In genomic region chr11:58592760-58593472, GRCh38 we compare ENCODE assay signal across 12 cellular contexts. TPM values are rescaled to one million over a fixed set of nuclear protein-coding genes. Genes with fewer than 3 reads are reported as not detected.
A peak's percentile ranks its signal among the peaks of the same experiment; 100 is the strongest.
DNase-seq lines count a peak whose midpoint lies in the region; ATAC-seq and TF ChIP-seq lines count a peak whose summit lies in the region.
"Had no signal": no experiment of that assay in that cellular context is flagged by ENCODE, and none has a peak within 500 bp of the region (broad histone marks: within the 10 kb centered on the region; RNA-seq: fewer than 3 reads in every experiment).

No MANE protein-coding gene starts in this region.

- ATAC-seq in HG02885 (IDR thresholded peaks at IDR 0.05; ENCODE audit: poor library complexity, unreplicated experiment) (peak; percentile 60), GM18861 (IDR thresholded peaks at IDR 0.05; ENCODE audit: unreplicated experiment) (no peak)

- CTCF ChIA-PET in Calu3 (lab: Charles Lee): no interaction called here

- H3K4me3 ChIP-seq in mucosa of rectum (ENCODE audit: low read length in 2 of 2) (peak overlapping the region in 1 of 2 donors; percentile 20), H7 (ENCODE audit: insufficient read depth, low read depth, low read length) (no peak overlapping the region)
- H3K4me3 ChIP-seq: esophagus squamous epithelium had no signal

- H3K36me3 Mint-ChIP-seq in Calu3 (ENCODE audit: insufficient read depth, unreplicated experiment): peaks cover 14% of the 10 kb centered on the region

- no TSS peak for BruUV-seq in Calu3 (replicated peaks; lab: Mats Ljungman, UMichigan)

- no peak for TF ChIP-seq CTCF in Calu3 (IDR thresholded peaks at IDR 0.05; ENCODE audit: unreplicated experiment)

- intact Hi-C loops in Calu3 (cut with micrococcal nuclease; ENCODE audit: unreplicated experiment): no loop called here

- H3K4me1 Mint-ChIP-seq in Calu3 (ENCODE audit: low read depth, unreplicated experiment): peaks cover 27% of the 10 kb centered on the region

- H3K4me1 ChIP-seq in mucosa of rectum (ENCODE audit: control insufficient read depth in 2 of 2, insufficient read depth in 2 of 2, low read length in 2 of 2): peaks cover 18 to 44% of the 10 kb centered on the region in 2 donors

- peak overlapping the region in 1 of 2 donors; percentile 11 for H3K9ac ChIP-seq in mucosa of rectum (ENCODE audit: low read depth in 1 of 2, low read length in 2 of 2)
- H3K9ac ChIP-seq: parathyroid adenoma had no signal

- H3K27ac ChIP-seq in mucosa of rectum (ENCODE audit: low read depth in 2 of 2, low read length in 2 of 2): peak overlapping the region; percentile 53 to 64
- H3K27ac ChIP-seq: esophagus squamous epithelium, parathyroid adenoma had no signal

- H3K9me3 ChIP-seq in mucosa of rectum (ENCODE audit: control insufficient read depth in 2 of 2, low read length in 2 of 2): no peaks in the 10 kb centered on the region
- H3K9me3 ChIP-seq: esophagus squamous epithelium had no signal

- no peaks in the 10 kb centered on the region for H3K36me3 ChIP-seq in mucosa of rectum (ENCODE audit: control insufficient read depth in 2 of 2, insufficient read depth in 2 of 2, low read length in 2 of 2)
- no peaks in the 10 kb centered on the region for H3K36me3 ChIP-seq in H7 (replicated peaks; ENCODE audit: control insufficient read depth, insufficient read depth, low read length)

- H3K27ac Mint-ChIP-seq in Calu3 (ENCODE audit: unreplicated experiment): peak overlapping the region; percentile 52

- no peaks in the 10 kb centered on the region for H3K9me3 Mint-ChIP-seq in Calu3 (ENCODE audit: low read depth, unreplicated experiment)

- no peak for DNase-seq in Calu3
- peak; percentile 65 to 68 for DNase-seq in activated T-cell treated with anti-CD3 and anti-CD28 coated beads, Interleukin-2, amount 50 U/mL, for 48 hours
- DNase-seq in H7: no peak
- DNase-seq in EL: no peak
- DNase-seq: esophagus squamous epithelium; kidney glomerular epithelial cell; NK-92 treated with Interleukin-12 subunit alpha and Interleukin-12 subunit beta, amount 100 ng/mL, for 24 hours; T-helper 9 cell had no signal

- H3K27me3 ChIP-seq in mucosa of rectum (ENCODE audit: control insufficient read depth in 2 of 2, insufficient read depth in 2 of 2, low read length in 2 of 2): no peaks in the 10 kb centered on the region
- no peaks in the 10 kb centered on the region for H3K27me3 ChIP-seq in H7 (ENCODE audit: control insufficient read depth, insufficient read depth, low read length)
- H3K27me3 ChIP-seq: esophagus squamous epithelium had no signal

- peak overlapping the region; percentile 4 for H3K4me3 Mint-ChIP-seq in Calu3 (ENCODE audit: low read depth, unreplicated experiment)

- no peaks in the 10 kb centered on the region for H3K27me3 Mint-ChIP-seq in Calu3 (ENCODE audit: unreplicated experiment)

RNA-seq across cellular contexts. Expression of gene ZFP91, which starts 14.1 kb away (rescaled TPM):
- 61.5 and 61.7 TPM in 2 replicates for total RNA-seq in Calu3 (2022)
- 20.5 and 28.3 TPM in 2 replicates for total RNA-seq in H7 (2014; rRNA removed; shearing (Covaris generic))

RNA-seq across cellular contexts. Expression of gene LPXN, which starts 17.3 kb away (rescaled TPM):
- 4.0 and 6.0 TPM in 2 replicates for total RNA-seq in Calu3 (2022)
- total RNA-seq in H7 (2014; rRNA removed; shearing (Covaris generic)): 2.2 and 2.8 TPM in 2 replicates

RNA-seq across cellular contexts. Expression of gene CNTF, which starts 29.5 kb away (rescaled TPM):
- 4.3 and 5.2 TPM in 2 replicates for total RNA-seq in Calu3 (2022)
- total RNA-seq in H7 (2014; rRNA removed; shearing (Covaris generic)): 0.26 and 0.73 TPM in 2 replicates

Comparison
In these comparisons a context has a peak if more than half of its experiments do, and no peak if none do; other contexts are left out.
1. DNase-seq: peak in activated T-cell treated with anti-CD3 and anti-CD28 coated beads, Interleukin-2, amount 50 U/mL, for 48 hours (2 of 2); none in Calu3 (single experiment), H7 (single experiment) and EL (single experiment).